ENCODE assay signal across 8 cellular contexts in genomic region chr14:77303417-77304156, GRCh38. TPM values are rescaled to one million over a fixed set of nuclear protein-coding genes. Genes with fewer than 3 reads are reported as not detected.
DNase-seq lines count a peak whose midpoint lies in the region; ATAC-seq and TF ChIP-seq lines count a peak whose summit lies in the region.

No MANE protein-coding gene starts in this region.

- CTCF ChIA-PET in CD4-positive, alpha-beta T cell (lab: Charles Lee): interaction anchor here (2.1 kb wide), 1 partner anchor 12 kb away, joined by 11 read pairs; no protein-coding TSS in a partner anchor

- H3K36me3 Mint-ChIP-seq in activated naive CD8-positive, alpha-beta T cell treated with anti-CD3 and anti-CD28 coated beads, Interleukin-2, amount 50 U/mL, for 24 hours (ENCODE audit: low read depth): peaks cover 8% of the 10 kb centered on the region
- no peaks in the 10 kb centered on the region for H3K36me3 Mint-ChIP-seq in CD4-positive, alpha-beta T cell (ENCODE audit: low read depth)

- H3K27ac Mint-ChIP-seq in activated naive CD8-positive, alpha-beta T cell treated with anti-CD3 and anti-CD28 coated beads, Interleukin-2, amount 50 U/mL, for 24 hours: peak overlapping the region; percentile 85
- H3K27ac Mint-ChIP-seq in CD4-positive, alpha-beta T cell: no peak overlapping the region

- no peak overlapping the region for H3K4me3 Mint-ChIP-seq in activated naive CD8-positive, alpha-beta T cell treated with anti-CD3 and anti-CD28 coated beads, Interleukin-2, amount 50 U/mL, for 24 hours
- no peak overlapping the region for H3K4me3 Mint-ChIP-seq in CD4-positive, alpha-beta T cell

- H3K27ac ChIP-seq in temporal lobe (ENCODE audit: low read depth, low read length): peak overlapping the region; percentile 99
- no peak overlapping the region for H3K27ac ChIP-seq in CD4-positive, alpha-beta T cell (ENCODE audit: low read depth, low read length)

- no peaks in the 10 kb centered on the region for H3K9me3 Mint-ChIP-seq in activated naive CD8-positive, alpha-beta T cell treated with anti-CD3 and anti-CD28 coated beads, Interleukin-2, amount 50 U/mL, for 24 hours
- no peaks in the 10 kb centered on the region for H3K9me3 Mint-ChIP-seq in CD4-positive, alpha-beta T cell

- peak; percentile 69 for ATAC-seq in activated naive CD8-positive, alpha-beta T cell treated with anti-CD3 and anti-CD28 coated beads, Interleukin-2, amount 50 U/mL, for 24 hours
- no peak for ATAC-seq in CD4-positive, alpha-beta T cell (ENCODE audit: poor library complexity)

- intact Hi-C loops in CD4-positive, alpha-beta T cell (cut with DNase I, micrococcal nuclease): loop anchor here (5.0 kb wide), 2 partner anchors 249 to 1294 kb away; no protein-coding TSS in a partner anchor

- no peak for TF ChIP-seq CTCF in CD4-positive, alpha-beta T cell (IDR thresholded peaks at IDR 0.05)

- peak; percentile 55 for DNase-seq in stimulated activated CD4-positive, alpha-beta T cell treated with anti-CD3 and anti-CD28 coated beads, Interleukin-15, amount 100 ng/mL, for 24 hours
- DNase-seq in stimulated activated CD4-positive, alpha-beta T cell treated with anti-CD3 and anti-CD28 coated beads, Interleukin-12 subunit alpha, Interleukin-12 subunit beta, amount 100 ng/mL, for 4 hours: no peak
- DNase-seq in NCI-H2029 (lab: John Stamatoyannopoulos, UW) (peak; percentile 73), kidney glomerular epithelial cell (lab: John Stamatoyannopoulos, UW) (peak; percentile 93), occipital lobe (lab: John Stamatoyannopoulos, UW) (no peak)
- peak; percentile 27 for DNase-seq in activated naive CD8-positive, alpha-beta T cell treated with anti-CD3 and anti-CD28 coated beads, Interleukin-2, amount 50 U/mL, for 24 hours
- no peak for DNase-seq in CD4-positive, alpha-beta T cell

- POLR2A ChIA-PET in CD4-positive, alpha-beta T cell (lab: Charles Lee): no interaction called here

- H3K27me3 Mint-ChIP-seq in activated naive CD8-positive, alpha-beta T cell treated with anti-CD3 and anti-CD28 coated beads, Interleukin-2, amount 50 U/mL, for 24 hours: no peaks in the 10 kb centered on the region
- no peaks in the 10 kb centered on the region for H3K27me3 Mint-ChIP-seq in CD4-positive, alpha-beta T cell

- H3K9me3 ChIP-seq in CD4-positive, alpha-beta T cell (ENCODE audit: control insufficient read depth, low read length): no peaks in the 10 kb centered on the region

- H3K27me3 ChIP-seq in CD4-positive, alpha-beta T cell (ENCODE audit: control insufficient read depth, insufficient read depth, low read length): no peaks in the 10 kb centered on the region

- H3K4me1 Mint-ChIP-seq in activated naive CD8-positive, alpha-beta T cell treated with anti-CD3 and anti-CD28 coated beads, Interleukin-2, amount 50 U/mL, for 24 hours: peaks cover 32% of the 10 kb centered on the region
- H3K4me1 Mint-ChIP-seq in CD4-positive, alpha-beta T cell (ENCODE audit: low read depth): no peaks in the 10 kb centered on the region

RNA-seq across cellular contexts. Expression of gene POMT2, which starts 17.1 kb away (rescaled TPM):
- total RNA-seq in temporal lobe: 13.8 TPM
- total RNA-seq in CD4-positive, alpha-beta T cell: 1 to 10 TPM; 7.6 to 8.2 TPM
- total RNA-seq in occipital lobe: 11.5 TPM

RNA-seq across cellular contexts. Expression of gene GSTZ1, which starts 17.2 kb away (rescaled TPM):
- total RNA-seq in temporal lobe: 1.7 TPM
- 1 to 10 TPM; 5.6 to 5.7 TPM for total RNA-seq in CD4-positive, alpha-beta T cell
- total RNA-seq in occipital lobe: 6.7 TPM

RNA-seq across cellular contexts. Expression of gene NGB, which starts 32.6 kb away (rescaled TPM):
- total RNA-seq in temporal lobe (4.9 TPM), occipital lobe (4.1 TPM)
- total RNA-seq in CD4-positive, alpha-beta T cell: not detected

Comparison
In these comparisons a context has a peak if more than half of its experiments do, and no peak if none do; other contexts are left out.
1. DNase-seq: peak in stimulated activated CD4-positive, alpha-beta T cell treated with anti-CD3 and anti-CD28 coated beads, Interleukin-15, amount 100 ng/mL, for 24 hours (single experiment), NCI-H2029 (single experiment), activated naive CD8-positive, alpha-beta T cell treated with anti-CD3 and anti-CD28 coated beads, Interleukin-2, amount 50 U/mL, for 24 hours (single experiment) and kidney glomerular epithelial cell (single experiment); none in stimulated activated CD4-positive, alpha-beta T cell treated with anti-CD3 and anti-CD28 coated beads, Interleukin-12 subunit alpha, Interleukin-12 subunit beta, amount 100 ng/mL, for 4 hours (single experiment), CD4-positive, alpha-beta T cell (0 of 10) and occipital lobe (single experiment).